ENCODE assay signal across 19 cellular contexts in the genomic region with DNA sequence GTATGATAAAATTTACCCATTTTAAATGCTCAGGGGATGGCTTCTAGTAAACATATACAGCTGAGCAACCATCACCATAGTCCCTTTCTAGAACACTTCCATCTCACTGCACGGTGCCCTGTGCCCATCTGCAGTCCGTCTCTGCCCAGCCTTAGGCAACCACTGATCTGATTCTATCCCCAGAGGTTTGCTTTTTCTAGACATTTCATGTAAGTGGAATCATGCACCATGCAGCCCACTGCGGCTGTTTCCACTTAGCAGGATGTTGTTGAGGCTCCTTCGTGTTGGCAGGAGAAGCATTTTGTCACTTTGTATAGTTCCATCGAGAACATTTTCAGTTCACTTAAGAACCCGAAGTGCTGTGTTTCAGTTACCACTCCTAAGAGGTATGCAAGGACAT.
"Had no signal": no experiment of that assay in that cellular context is flagged by ENCODE, and none has a peak within 500 bp of the region (broad histone marks: within the 10 kb centered on the region; RNA-seq: fewer than 3 reads in every experiment).

No MANE protein-coding gene starts in this region.

- H3K4me3 ChIP-seq: lung, neural progenitor cell, psoas muscle, sigmoid colon, skin epidermis had no signal

- H2AFZ ChIP-seq: neural progenitor cell had no signal

- H3K36me3 ChIP-seq: neural progenitor cell had no signal

- H3K9ac ChIP-seq: neural progenitor cell had no signal

- H3K27me3 Mint-ChIP-seq: natural killer cell treated with Interleukin-12 subunit alpha and Interleukin-12 subunit beta and Interleukin-15 and Interleukin-18, amount 100 ng/mL, for 72 hours; type B pancreatic cell had no signal

- H3K9me3 ChIP-seq: psoas muscle, sigmoid colon had no signal

- H3K27me3 ChIP-seq: foreskin keratinocyte, neural progenitor cell, sigmoid colon had no signal

- H3K27ac ChIP-seq: foreskin keratinocyte, neural progenitor cell, psoas muscle, sigmoid colon, skin epidermis had no signal

- DNase-seq: cerebellar nuclear complex; dermis blood vessel endothelial cell; foreskin keratinocyte; kidney; left colon; left ventricle myocardium superior; mesenchymal stem cell; midbrain; nucleus accumbens; psoas muscle; sigmoid colon; stimulated activated CD4-positive, alpha-beta T cell treated with anti-CD3 and anti-CD28 coated beads, Interleukin-12 subunit alpha, Interleukin-12 subunit beta, amount 100 ng/mL, for 4 hours; stimulated activated CD4-positive, alpha-beta T cell treated with anti-CD3 and anti-CD28 coated beads, Interleukin-2, amount 100 ng/mL, for 48 hours; stimulated activated naive CD4-positive, alpha-beta T cell treated with Interleukin-2 at 50 U/mL for 16 hours had no signal

- H3K4me1 ChIP-seq: neural progenitor cell, psoas muscle, sigmoid colon had no signal

- H3K27ac Mint-ChIP-seq: natural killer cell treated with Interleukin-12 subunit alpha and Interleukin-12 subunit beta and Interleukin-15 and Interleukin-18, amount 100 ng/mL, for 72 hours; neural progenitor cell; type B pancreatic cell had no signal

- H3K4me3 Mint-ChIP-seq: natural killer cell treated with Interleukin-12 subunit alpha and Interleukin-12 subunit beta and Interleukin-15 and Interleukin-18, amount 100 ng/mL, for 72 hours; neural progenitor cell; type B pancreatic cell had no signal

- H3K9me3 Mint-ChIP-seq: natural killer cell treated with Interleukin-12 subunit alpha and Interleukin-12 subunit beta and Interleukin-15 and Interleukin-18, amount 100 ng/mL, for 72 hours had no signal

- H3K4me1 Mint-ChIP-seq: neural progenitor cell had no signal

- H3K4me2 ChIP-seq: neural progenitor cell had no signal

- H3K36me3 Mint-ChIP-seq: natural killer cell treated with Interleukin-12 subunit alpha and Interleukin-12 subunit beta and Interleukin-15 and Interleukin-18, amount 100 ng/mL, for 72 hours had no signal
